1 cellular context compared by ENCODE assay signal in genomic region chr17:77247048-77247541, GRCh38.
A peak's percentile ranks its signal among the peaks of the same experiment; 100 is the strongest.
TF ChIP-seq lines count a peak whose summit lies in the region.

No MANE protein-coding gene starts in this region.

TF ChIP-seq in HepG2, 621 proteins besides CTCF, POLR2A, EP300 and RAD21 (continued from another document and continues in another):
- no peak for TF ChIP-seq PRDM10 (CRISPR knock-in tag; IDR thresholded peaks at IDR 0.05; ENCODE audit: low read depth)
- 0 out of 2 replicates have a peak, but pooled peaks have one; percentile 15 for TF ChIP-seq NR2C2 (CRISPR knock-in tag; IDR thresholded peaks at IDR 0.05; ENCODE audit: borderline replicate concordance)
- no peak for TF ChIP-seq MTF1 (CRISPR knock-in tag; IDR thresholded peaks at IDR 0.05)
- no peak for TF ChIP-seq MNT (IDR thresholded peaks at IDR 0.05)
- no peak for TF ChIP-seq ZNF703 (CRISPR knock-in tag; IDR thresholded peaks at IDR 0.05; ENCODE audit: borderline replicate concordance)
- TF ChIP-seq ZNF282 (IDR thresholded peaks at IDR 0.05; ENCODE audit: partially characterized antibody) = no peak
- no peak for TF ChIP-seq BCLAF1 (IDR thresholded peaks at IDR 0.05)
- peak; percentile 64 for TF ChIP-seq HNRNPLL (IDR thresholded peaks at IDR 0.05; ENCODE audit: low read depth, low read length, poor library complexity, severe bottlenecking)
- no peak for TF ChIP-seq HOXD1 (CRISPR knock-in tag; IDR thresholded peaks at IDR 0.05)
- TF ChIP-seq NBN (conservative IDR thresholded peaks at IDR 0.05) = no peak
- TF ChIP-seq TFAP4 (IDR thresholded peaks at IDR 0.05; ENCODE audit: borderline replicate concordance, low read depth) = no peak
- no peak for TF ChIP-seq ZNF496 (CRISPR knock-in tag; IDR thresholded peaks at IDR 0.05; ENCODE audit: insufficient replicate concordance)
- peak; percentile 52 for TF ChIP-seq HMGXB3 (CRISPR knock-in tag; IDR thresholded peaks at IDR 0.05; ENCODE audit: borderline replicate concordance)
- TF ChIP-seq ZNF235 (CRISPR knock-in tag; IDR thresholded peaks at IDR 0.05; ENCODE audit: borderline replicate concordance) = 0 out of 2 replicates have a peak, but pooled peaks have one; percentile 49
- no peak for TF ChIP-seq ZKSCAN5 (CRISPR knock-in tag; IDR thresholded peaks at IDR 0.05)
- peak; percentile 89 for TF ChIP-seq ZNF574 (CRISPR knock-in tag; IDR thresholded peaks at IDR 0.05)
- TF ChIP-seq ZNF331 (CRISPR knock-in tag; IDR thresholded peaks at IDR 0.05) = 0 out of 2 replicates have a peak, but pooled peaks have one; percentile 14
- peak; percentile 51; the same call in 1 of the 2 replicates for TF ChIP-seq ZBTB49 (CRISPR knock-in tag; IDR thresholded peaks at IDR 0.05; ENCODE audit: borderline replicate concordance)
- TF ChIP-seq ZZZ3 (CRISPR knock-in tag; IDR thresholded peaks at IDR 0.05; ENCODE audit: borderline replicate concordance) = no peak
- no peak for TF ChIP-seq ZUFSP (CRISPR knock-in tag; IDR thresholded peaks at IDR 0.05; ENCODE audit: borderline replicate concordance)
- no peak for TF ChIP-seq AKAP8 (CRISPR knock-in tag; IDR thresholded peaks at IDR 0.05)
- TF ChIP-seq SIN3B (IDR thresholded peaks at IDR 0.05; ENCODE audit: low read length) = no peak
- peak; percentile 61; the same call in 1 of the 2 replicates for TF ChIP-seq MIER3 (CRISPR knock-in tag; IDR thresholded peaks at IDR 0.05; ENCODE audit: borderline replicate concordance)
- no peak for TF ChIP-seq ZHX1 (CRISPR knock-in tag; IDR thresholded peaks at IDR 0.05; ENCODE audit: low read depth)
- TF ChIP-seq RBFOX2 (IDR thresholded peaks at IDR 0.05; ENCODE audit: low read depth, low read length) = no peak
- no peak for TF ChIP-seq ATRX (CRISPR knock-in tag; IDR thresholded peaks at IDR 0.05; ENCODE audit: borderline replicate concordance)
- TF ChIP-seq ZEB1 (IDR thresholded peaks at IDR 0.05; ENCODE audit: insufficient replicate concordance, low read depth) = no peak
- TF ChIP-seq PHF21A (CRISPR knock-in tag; IDR thresholded peaks at IDR 0.05) = peak; percentile 26; the same call in 1 of the 2 replicates
- TF ChIP-seq JUNB (CRISPR knock-in tag; IDR thresholded peaks at IDR 0.05; ENCODE audit: borderline replicate concordance) = no peak
- no peak for TF ChIP-seq CREBL2 (CRISPR knock-in tag; IDR thresholded peaks at IDR 0.05; ENCODE audit: borderline replicate concordance)
